ENCODE assay signal across 3 cellular contexts in genomic region chr16:1297413-1297773, GRCh38.
TF ChIP-seq lines count a peak whose summit lies in the region.

No MANE protein-coding gene starts in this region.

TF ChIP-seq in SK-N-SH, 30 proteins besides CTCF, POLR2A, EP300 and RAD21:
- TF ChIP-seq CHD2 (IDR thresholded peaks at IDR 0.05; ENCODE audit: low read length, partially characterized antibody) (no peak), PBX3 (IDR thresholded peaks at IDR 0.05) (no peak)

TF ChIP-seq in SK-N-SH treated with all-trans-retinoic acid at 6 μM for 48 hours, 23 proteins besides CTCF, POLR2A, EP300 and RAD21:
- TF ChIP-seq ZFP30 (CRISPR knock-in tag; IDR thresholded peaks at IDR 0.05) (no peak), ISL1 (CRISPR knock-in tag; IDR thresholded peaks at IDR 0.05) (no peak), ZNF70 (CRISPR knock-in tag; IDR thresholded peaks at IDR 0.05) (no peak), OSR1 (CRISPR knock-in tag; IDR thresholded peaks at IDR 0.05) (no peak), ESRRG (CRISPR knock-in tag; IDR thresholded peaks at IDR 0.05) (no peak), ARNTL (CRISPR knock-in tag; IDR thresholded peaks at IDR 0.05; ENCODE audit: borderline replicate concordance, low read depth) (no peak), BACH2 (CRISPR knock-in tag; IDR thresholded peaks at IDR 0.05; ENCODE audit: borderline replicate concordance) (no peak), CSRNP3 (CRISPR knock-in tag; IDR thresholded peaks at IDR 0.05) (no peak), TCF4 (CRISPR knock-in tag; IDR thresholded peaks at IDR 0.05; ENCODE audit: borderline replicate concordance) (no peak), PATZ1 (CRISPR knock-in tag; IDR thresholded peaks at IDR 0.05; ENCODE audit: borderline replicate concordance) (no peak), ZFP3 (CRISPR knock-in tag; IDR thresholded peaks at IDR 0.05) (no peak), PPARA (CRISPR knock-in tag; IDR thresholded peaks at IDR 0.05; ENCODE audit: borderline replicate concordance) (no peak), SNAI2 (CRISPR knock-in tag; IDR thresholded peaks at IDR 0.05) (no peak), CSDC2 (CRISPR knock-in tag; IDR thresholded peaks at IDR 0.05) (no peak)

TF ChIP-seq in HepG2, 621 proteins besides CTCF, POLR2A, EP300 and RAD21:
- TF ChIP-seq DNMT1 (CRISPR knock-in tag; IDR thresholded peaks at IDR 0.05) (no peak), SMAD1 (CRISPR knock-in tag; IDR thresholded peaks at IDR 0.05; ENCODE audit: borderline replicate concordance, low read depth) (no peak), POLR2AphosphoS2 (IDR thresholded peaks at IDR 0.05; ENCODE audit: low read depth, low read length) (no peak), TIGD3 (CRISPR knock-in tag; IDR thresholded peaks at IDR 0.05; ENCODE audit: borderline replicate concordance) (no peak), BRF2 (CRISPR knock-in tag; IDR thresholded peaks at IDR 0.05) (no peak), THAP7 (CRISPR knock-in tag; IDR thresholded peaks at IDR 0.05) (no peak), ZBTB49 (CRISPR knock-in tag; IDR thresholded peaks at IDR 0.05; ENCODE audit: borderline replicate concordance) (no peak), AHR (CRISPR knock-in tag; IDR thresholded peaks at IDR 0.05) (no peak), ZNF318 (CRISPR knock-in tag; IDR thresholded peaks at IDR 0.05) (no peak), CENPX (CRISPR knock-in tag; IDR thresholded peaks at IDR 0.05) (no peak), SRSF4 (IDR thresholded peaks at IDR 0.05; ENCODE audit: low read depth, low read length, poor library complexity, severe bottlenecking) (no peak), GRHL1 (CRISPR knock-in tag; conservative IDR thresholded peaks at IDR 0.05) (no peak), DRAP1 (CRISPR knock-in tag; IDR thresholded peaks at IDR 0.05) (no peak), ZNF496 (CRISPR knock-in tag; IDR thresholded peaks at IDR 0.05; ENCODE audit: insufficient replicate concordance) (no peak), ISL2 (CRISPR knock-in tag; IDR thresholded peaks at IDR 0.05) (no peak), ZGPAT (CRISPR knock-in tag; IDR thresholded peaks at IDR 0.05) (no peak)
TF ChIP-seq in HepG2: peak in this region for 0.
